In genomic region chr4:183952652-183953051, GRCh38 we compare ENCODE assay signal across 1 cellular context. TPM values are rescaled to one million over a fixed set of nuclear protein-coding genes. Genes with fewer than 3 reads are reported as not detected.
"Had no signal": no experiment of that assay in that cellular context is flagged by ENCODE, and none has a peak within 500 bp of the region (broad histone marks: within the 10 kb centered on the region; RNA-seq: fewer than 3 reads in every experiment).

No MANE protein-coding gene starts in this region.

RNA-seq across cellular contexts. Expression of gene STOX2, which starts 47.5 kb away (rescaled TPM):
- total RNA-seq: RPMI7951 had no signal
